Comparison of ENCODE assay signal across 13 cellular contexts in the genomic region with DNA sequence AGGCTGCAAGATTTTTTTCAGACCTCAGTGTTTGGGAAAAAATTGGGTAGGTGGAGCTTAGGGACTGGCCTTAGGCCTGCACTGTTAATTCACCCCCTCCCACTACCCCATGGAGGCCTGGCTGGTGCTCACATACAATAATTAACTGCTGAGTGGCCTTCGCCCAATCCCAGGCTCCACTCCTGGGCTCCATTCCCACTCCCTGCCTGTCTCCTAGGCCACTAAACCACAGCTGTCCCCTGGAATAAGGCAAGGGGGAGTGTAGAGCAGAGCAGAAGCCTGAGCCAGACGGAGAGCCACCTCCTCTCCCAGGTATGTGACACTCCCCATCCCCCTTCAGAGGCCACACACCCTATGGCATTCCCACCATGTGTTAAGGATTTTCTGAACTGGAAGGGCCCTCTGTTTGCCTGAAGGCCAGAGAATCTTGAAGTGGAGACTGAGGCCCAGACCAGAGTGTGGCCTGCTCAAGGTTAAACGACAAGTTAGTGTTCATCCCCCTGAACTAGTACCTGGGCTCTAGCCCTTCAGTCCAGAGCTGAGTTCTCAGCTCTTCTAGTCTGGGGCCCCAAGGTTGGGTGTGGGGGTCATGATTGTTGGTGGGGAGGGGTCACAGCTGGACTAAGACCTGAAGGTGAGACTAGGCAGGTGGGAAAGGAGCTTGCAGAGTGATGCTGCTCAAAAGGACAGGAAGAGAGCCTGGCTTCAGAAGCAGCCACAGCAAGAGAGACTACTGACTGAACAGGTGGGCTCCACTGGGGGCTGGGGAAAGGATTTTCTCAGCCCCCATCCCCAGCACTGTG. TPM values are rescaled to one million over a fixed set of nuclear protein-coding genes. Genes with fewer than 3 reads are reported as not detected.
A peak's percentile ranks its signal among the peaks of the same experiment; 100 is the strongest.
DNase-seq lines count a peak whose midpoint lies in the region; ATAC-seq, FAIRE-seq and TF ChIP-seq lines count a peak whose summit lies in the region.
"Had no signal": no experiment of that assay in that cellular context is flagged by ENCODE, and none has a peak within 500 bp of the region (broad histone marks: within the 10 kb centered on the region; RNA-seq: fewer than 3 reads in every experiment).

No MANE protein-coding gene starts in this region.

- H3K4me3 ChIP-seq in GM23338 (no peak overlapping the region), heart right ventricle (no peak overlapping the region), pancreas (no peak overlapping the region)

- H3K36me3 ChIP-seq in GM23338 (ENCODE audit: insufficient read depth) = no peaks in the 10 kb centered on the region
- H3K36me3 ChIP-seq in heart right ventricle = no peaks in the 10 kb centered on the region
- no peaks in the 10 kb centered on the region for H3K36me3 ChIP-seq in pancreas

- FAIRE-seq in pancreas (lab: Jason Lieb, UNC) = no peak

- H3K4me3 Mint-ChIP-seq in GM23338 = no peak overlapping the region
- H3K4me3 Mint-ChIP-seq: CD8-positive, alpha-beta T cell; stimulated activated effector memory CD8-positive, alpha-beta T cell treated with anti-CD3 and anti-CD28 coated beads, Interleukin-12 subunit alpha, Interleukin-12 subunit beta, amount 100 ng/mL, for 72 hours had no signal

- WGBS in heart right ventricle, 2 donors = 53 to 54% methylated on average over 3 of the region's 3 CpGs
- WGBS in pancreas, 2 donors = 50 to 66% methylated on average over 3 of the region's 3 CpGs

- ATAC-seq in GM23338 (peak; percentile 57), heart right ventricle (peak; percentile 42 to 89 (median 70)), pancreas (peak; percentile 69 to 93 (median 81)), GM18870 (IDR thresholded peaks at IDR 0.05; ENCODE audit: unreplicated experiment) (no peak)
- ATAC-seq: CD8-positive, alpha-beta T cell; stimulated activated effector memory CD8-positive, alpha-beta T cell treated with anti-CD3 and anti-CD28 coated beads, Interleukin-12 subunit alpha, Interleukin-12 subunit beta, amount 100 ng/mL, for 72 hours had no signal

- intact Hi-C loops in heart right ventricle (cut with DNase I) = no loop called here
- intact Hi-C loops in pancreas (cut with DNase I) = no loop called here

- no peak overlapping the region for H3K27ac Mint-ChIP-seq in GM23338
- H3K27ac Mint-ChIP-seq: CD8-positive, alpha-beta T cell; stimulated activated effector memory CD8-positive, alpha-beta T cell treated with anti-CD3 and anti-CD28 coated beads, Interleukin-12 subunit alpha, Interleukin-12 subunit beta, amount 100 ng/mL, for 72 hours had no signal

- no peaks in the 10 kb centered on the region for H3K9me3 Mint-ChIP-seq in GM23338
- H3K9me3 Mint-ChIP-seq: CD8-positive, alpha-beta T cell; stimulated activated effector memory CD8-positive, alpha-beta T cell treated with anti-CD3 and anti-CD28 coated beads, Interleukin-12 subunit alpha, Interleukin-12 subunit beta, amount 100 ng/mL, for 72 hours had no signal

- TF ChIP-seq CTCF in GM23338 (conservative IDR thresholded peaks at IDR 0.05; ENCODE audit: low read depth in 2 of 2) (no peak), heart right ventricle (IDR thresholded peaks at IDR 0.05) (no peak), pancreas (IDR thresholded peaks at IDR 0.05) (no peak)

- no peaks in the 10 kb centered on the region for H3K9me2 ChIP-seq in GM23338 (ENCODE audit: insufficient read depth)

- H3K27me3 ChIP-seq in GM23338 (ENCODE audit: insufficient read depth) (no peaks in the 10 kb centered on the region), heart right ventricle (no peaks in the 10 kb centered on the region), pancreas (no peaks in the 10 kb centered on the region)

- no peak overlapping the region for H3K4me2 ChIP-seq in GM23338

- no peaks in the 10 kb centered on the region for H3K9me3 ChIP-seq in heart right ventricle
- no peaks in the 10 kb centered on the region for H3K9me3 ChIP-seq in pancreas

- H3K4me1 ChIP-seq in GM23338 (ENCODE audit: insufficient read depth) = peaks cover 6% of the 10 kb centered on the region; the same call in 1 of the 2 replicates
- no peaks in the 10 kb centered on the region for H3K4me1 ChIP-seq in heart right ventricle
- no peaks in the 10 kb centered on the region for H3K4me1 ChIP-seq in pancreas

- no peaks in the 10 kb centered on the region for H3K36me3 Mint-ChIP-seq in GM23338 (ENCODE audit: low read depth)
- H3K36me3 Mint-ChIP-seq: CD8-positive, alpha-beta T cell; stimulated activated effector memory CD8-positive, alpha-beta T cell treated with anti-CD3 and anti-CD28 coated beads, Interleukin-12 subunit alpha, Interleukin-12 subunit beta, amount 100 ng/mL, for 72 hours had no signal

- DNase-seq in GM23338 (ENCODE audit: low spot score) = peak; percentile 12
- peak; percentile 34 for DNase-seq in NCI-H774 (lab: John Stamatoyannopoulos, UW)
- DNase-seq in heart right ventricle = peak in 1 of 2 donors; percentile 8
- peak in 5 of 6 donors; percentile 17 to 62 (median 38) for DNase-seq in pancreas
- DNase-seq in COLO668 (lab: John Stamatoyannopoulos, UW; ENCODE audit: unreplicated experiment) = no peak
- no peak for DNase-seq in COLO829 (ENCODE audit: low spot score)
- DNase-seq: activated CD4-positive, alpha-beta T cell treated with anti-CD3 and anti-CD28 coated beads for 48 hours; CD8-positive, alpha-beta T cell had no signal

- H3K27me3 Mint-ChIP-seq in GM23338 (ENCODE audit: insufficient read depth, low read depth, poor library complexity) = peaks cover 8% of the 10 kb centered on the region

- H3F3A ChIP-seq in GM23338 (replicated peaks; ENCODE audit: low read depth) = no peaks in the 10 kb centered on the region

- H4K20me1 ChIP-seq in GM23338 (replicated peaks; ENCODE audit: insufficient read depth) = no peaks in the 10 kb centered on the region

- peak overlapping the region; percentile 43; the same call in 1 of the 2 replicates for H2AFZ ChIP-seq in GM23338

- no peaks in the 10 kb centered on the region for H3K79me2 ChIP-seq in GM23338 (replicated peaks; ENCODE audit: insufficient read depth)

- H3K4me1 Mint-ChIP-seq in GM23338 = peaks cover 12% of the 10 kb centered on the region; the same call in 2 of the 3 replicates
- H3K4me1 Mint-ChIP-seq: stimulated activated effector memory CD8-positive, alpha-beta T cell treated with anti-CD3 and anti-CD28 coated beads, Interleukin-12 subunit alpha, Interleukin-12 subunit beta, amount 100 ng/mL, for 72 hours had no signal

- H3K27ac ChIP-seq in GM23338 (ENCODE audit: low read depth) (no peak overlapping the region), heart right ventricle (no peak overlapping the region), pancreas (peak overlapping the region in 2 of 4 donors; percentile 11 to 38)

TF ChIP-seq in GM23338, 12 proteins besides CTCF, POLR2A, EP300 and RAD21 (continues in another document):
- TF ChIP-seq, protein P1, sequence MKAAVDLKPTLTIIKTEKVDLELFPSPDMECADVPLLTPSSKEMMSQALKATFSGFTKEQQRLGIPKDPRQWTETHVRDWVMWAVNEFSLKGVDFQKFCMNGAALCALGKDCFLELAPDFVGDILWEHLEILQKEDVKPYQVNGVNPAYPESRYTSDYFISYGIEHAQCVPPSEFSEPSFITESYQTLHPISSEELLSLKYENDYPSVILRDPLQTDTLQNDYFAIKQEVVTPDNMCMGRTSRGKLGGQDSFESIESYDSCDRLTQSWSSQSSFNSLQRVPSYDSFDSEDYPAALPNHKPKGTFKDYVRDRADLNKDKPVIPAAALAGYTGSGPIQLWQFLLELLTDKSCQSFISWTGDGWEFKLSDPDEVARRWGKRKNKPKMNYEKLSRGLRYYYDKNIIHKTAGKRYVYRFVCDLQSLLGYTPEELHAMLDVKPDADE (IDR thresholded peaks at IDR 0.05) = no peak

RNA-seq across cellular contexts. Expression of a gene that starts 2.3 kb away (rescaled TPM):
- 0.27 TPM in 1 of 2 replicates, not detected in the other for total RNA-seq in GM23338 (2014; rRNA removed; shearing (Covaris generic))
- 0.42 and 0.68 TPM in 2 replicates for polyA plus RNA-seq in GM23338 (2016; fragmentation: Nextera tagmentation; extraction: Ambion mirVana)
- 1 to 10 TPM in 2 of 10 donors, under 1 TPM in 5, not detected in 3; 0.23 to 1.4 (median 0.59) TPM for total RNA-seq in heart right ventricle
- polyA plus RNA-seq in heart right ventricle = under 1 TPM; 0.16 to 0.37 TPM
- 1 to 10 TPM; 1.2 to 6.2 (median 4.5) TPM for total RNA-seq in pancreas
- polyA plus RNA-seq in pancreas = 1 to 10 TPM; 2.4 to 8.3 TPM
- total RNA-seq: CD8-positive, alpha-beta T cell; omental fat pad had no signal

RNA-seq across cellular contexts. Expression of a gene that starts 26.9 kb away (rescaled TPM):
- total RNA-seq in GM23338 (2014; rRNA removed; shearing (Covaris generic)) = not detected in 2 replicates
- not detected in 2 replicates for polyA plus RNA-seq in GM23338 (2016; fragmentation: Nextera tagmentation; extraction: Ambion mirVana)
- 10 to 100 TPM in 7 of 10 donors, 1 to 10 TPM in 3; 7.5 to 84.4 (median 10.8) TPM for total RNA-seq in heart right ventricle
- 10 to 100 TPM in 1 of 2 donors, 1 to 10 TPM in 1; 6.8 to 10.8 TPM for polyA plus RNA-seq in heart right ventricle
- 1 to 10 TPM in 4 of 6 donors, under 1 TPM in 2; 0.51 to 9.2 (median 4.7) TPM for total RNA-seq in pancreas
- polyA plus RNA-seq in pancreas = 1 to 10 TPM; 1.3 to 2.4 TPM
- total RNA-seq: CD8-positive, alpha-beta T cell; LHCN-M2 had no signal

RNA-seq across cellular contexts. Expression of a gene that starts 34.9 kb away (rescaled TPM):
- 54.3 and 54.7 TPM in 2 replicates for total RNA-seq in GM23338 (2014; rRNA removed; shearing (Covaris generic))
- polyA plus RNA-seq in GM23338 (2016; fragmentation: Nextera tagmentation; extraction: Ambion mirVana) (15.5 and 21.5 TPM in 2 replicates), heart right ventricle (100 to 1,000 TPM in 1 of 2 donors, 10 to 100 TPM in 1; 50.1 to 141 TPM), pancreas (100 to 1,000 TPM in 1 of 2 donors, 10 to 100 TPM in 1; 78.4 to 131 TPM)
- total RNA-seq in heart right ventricle (100 to 1,000 TPM in 9 of 10 donors, 10 to 100 TPM in 1; 97.7 to 146 (median 107) TPM), pancreas (10 to 100 TPM; 46.3 to 94.7 (median 56.8) TPM)

RNA-seq across cellular contexts. Expression of a gene that starts 54.1 kb away (rescaled TPM):
- total RNA-seq in GM23338 (2014; rRNA removed; shearing (Covaris generic)) = not detected in 2 replicates
- polyA plus RNA-seq in GM23338 (2016; fragmentation: Nextera tagmentation; extraction: Ambion mirVana) (not detected in 2 replicates), heart right ventricle (under 1 TPM in 1 of 2 donors, not detected in 1; 0.23 TPM), pancreas (not detected)
- total RNA-seq in heart right ventricle (1 to 10 TPM in 1 of 10 donors, under 1 TPM in 2, not detected in 7; 0.59 to 1.1 (median 0.67) TPM), pancreas (under 1 TPM in 1 of 6 donors, not detected in 5; 0.40 TPM)
- total RNA-seq: CD8-positive, alpha-beta T cell; LHCN-M2 had no signal

RNA-seq across cellular contexts. Expression of a gene that starts 54.3 kb away (rescaled TPM):
- not detected in 2 replicates for total RNA-seq in GM23338 (2014; rRNA removed; shearing (Covaris generic))
- 0.23 and 0.31 TPM in 2 replicates for polyA plus RNA-seq in GM23338 (2016; fragmentation: Nextera tagmentation; extraction: Ambion mirVana)
- total RNA-seq in heart right ventricle = not detected
- not detected for polyA plus RNA-seq in heart right ventricle
- under 1 TPM in 1 of 6 donors, not detected in 5; 0.35 TPM for total RNA-seq in pancreas
- under 1 TPM in 1 of 2 donors, not detected in 1; 0.61 TPM for polyA plus RNA-seq in pancreas
- total RNA-seq: CD8-positive, alpha-beta T cell; LHCN-M2; omental fat pad had no signal
- polyA plus RNA-seq: esophagus had no signal

Comparison
In these comparisons a context has a peak if more than half of its experiments do, and no peak if none do; other contexts are left out.
1. DNase-seq: peak in GM23338 (single experiment), NCI-H774 (single experiment) and pancreas (5 of 6); none in COLO668 (single experiment) and COLO829 (single experiment).